ENCODE assay signal across 1 cellular context in the genomic region with DNA sequence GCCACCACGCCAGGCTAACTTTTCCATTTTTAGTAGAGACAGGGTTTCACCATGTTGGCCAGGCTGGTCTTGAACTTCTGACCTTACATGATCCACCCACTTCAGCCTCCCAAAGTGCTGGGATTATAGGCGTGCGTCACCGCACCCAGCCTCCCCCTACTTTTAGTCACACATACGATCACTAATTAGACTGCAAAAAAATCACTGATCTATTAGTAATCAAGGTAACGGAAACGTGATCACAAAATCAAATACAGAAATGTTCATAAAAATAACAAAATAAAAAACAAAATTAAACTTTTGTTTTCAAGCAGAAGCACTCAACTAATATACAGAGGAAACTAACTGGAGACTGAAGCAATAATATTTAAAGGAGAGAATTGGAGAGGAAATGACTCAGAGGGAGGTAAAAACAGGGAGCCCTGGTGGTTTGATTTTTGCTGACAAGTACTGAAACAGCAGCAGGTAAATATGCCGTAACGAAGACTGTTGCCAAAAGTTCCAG.
TF ChIP-seq lines count a peak whose summit lies in the region.

No MANE protein-coding gene starts in this region.

TF ChIP-seq in K562, 482 proteins besides CTCF, POLR2A, EP300 and RAD21 (continued from another document and continues in another):
- TF ChIP-seq, protein P1, sequence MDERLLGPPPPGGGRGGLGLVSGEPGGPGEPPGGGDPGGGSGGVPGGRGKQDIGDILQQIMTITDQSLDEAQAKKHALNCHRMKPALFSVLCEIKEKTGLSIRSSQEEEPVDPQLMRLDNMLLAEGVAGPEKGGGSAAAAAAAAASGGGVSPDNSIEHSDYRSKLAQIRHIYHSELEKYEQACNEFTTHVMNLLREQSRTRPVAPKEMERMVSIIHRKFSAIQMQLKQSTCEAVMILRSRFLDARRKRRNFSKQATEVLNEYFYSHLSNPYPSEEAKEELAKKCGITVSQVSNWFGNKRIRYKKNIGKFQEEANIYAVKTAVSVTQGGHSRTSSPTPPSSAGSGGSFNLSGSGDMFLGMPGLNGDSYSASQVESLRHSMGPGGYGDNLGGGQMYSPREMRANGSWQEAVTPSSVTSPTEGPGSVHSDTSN (CRISPR knock-in tag; IDR thresholded peaks at IDR 0.05; ENCODE audit: low read depth), result no peak
- TF ChIP-seq, protein P1 (tag; conservative IDR thresholded peaks at IDR 0.05; ENCODE audit: low read depth), result no peak
- TF ChIP-seq, protein P2, sequence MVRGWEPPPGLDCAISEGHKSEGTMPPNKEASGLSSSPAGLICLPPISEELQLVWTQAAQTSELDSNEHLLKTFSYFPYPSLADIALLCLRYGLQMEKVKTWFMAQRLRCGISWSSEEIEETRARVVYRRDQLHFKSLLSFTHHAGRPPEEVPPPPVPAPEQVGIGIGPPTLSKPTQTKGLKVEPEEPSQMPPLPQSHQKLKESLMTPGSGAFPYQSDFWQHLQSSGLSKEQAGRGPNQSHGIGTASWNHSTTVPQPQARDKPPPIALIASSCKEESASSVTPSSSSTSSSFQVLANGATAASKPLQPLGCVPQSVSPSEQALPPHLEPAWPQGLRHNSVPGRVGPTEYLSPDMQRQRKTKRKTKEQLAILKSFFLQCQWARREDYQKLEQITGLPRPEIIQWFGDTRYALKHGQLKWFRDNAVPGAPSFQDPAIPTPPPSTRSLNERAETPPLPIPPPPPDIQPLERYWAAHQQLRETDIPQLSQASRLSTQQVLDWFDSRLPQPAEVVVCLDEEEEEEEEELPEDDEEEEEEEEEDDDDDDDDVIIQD (CRISPR knock-in tag; IDR thresholded peaks at IDR 0.05), result no peak
- no peak for TF ChIP-seq PYGO2 (tag; IDR thresholded peaks at IDR 0.05)
- TF ChIP-seq, protein P3, sequence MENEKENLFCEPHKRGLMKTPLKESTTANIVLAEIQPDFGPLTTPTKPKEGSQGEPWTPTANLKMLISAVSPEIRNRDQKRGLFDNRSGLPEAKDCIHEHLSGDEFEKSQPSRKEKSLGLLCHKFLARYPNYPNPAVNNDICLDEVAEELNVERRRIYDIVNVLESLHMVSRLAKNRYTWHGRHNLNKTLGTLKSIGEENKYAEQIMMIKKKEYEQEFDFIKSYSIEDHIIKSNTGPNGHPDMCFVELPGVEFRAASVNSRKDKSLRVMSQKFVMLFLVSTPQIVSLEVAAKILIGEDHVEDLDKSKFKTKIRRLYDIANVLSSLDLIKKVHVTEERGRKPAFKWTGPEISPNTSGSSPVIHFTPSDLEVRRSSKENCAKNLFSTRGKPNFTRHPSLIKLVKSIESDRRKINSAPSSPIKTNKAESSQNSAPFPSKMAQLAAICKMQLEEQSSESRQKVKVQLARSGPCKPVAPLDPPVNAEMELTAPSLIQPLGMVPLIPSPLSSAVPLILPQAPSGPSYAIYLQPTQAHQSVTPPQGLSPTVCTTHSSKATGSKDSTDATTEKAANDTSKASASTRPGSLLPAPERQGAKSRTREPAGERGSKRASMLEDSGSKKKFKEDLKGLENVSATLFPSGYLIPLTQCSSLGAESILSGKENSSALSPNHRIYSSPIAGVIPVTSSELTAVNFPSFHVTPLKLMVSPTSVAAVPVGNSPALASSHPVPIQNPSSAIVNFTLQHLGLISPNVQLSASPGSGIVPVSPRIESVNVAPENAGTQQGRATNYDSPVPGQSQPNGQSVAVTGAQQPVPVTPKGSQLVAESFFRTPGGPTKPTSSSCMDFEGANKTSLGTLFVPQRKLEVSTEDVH (IDR thresholded peaks at IDR 0.05; ENCODE audit: low read depth, partially characterized antibody), result no peak
- no peak for TF ChIP-seq ZNF12 (CRISPR knock-in tag; IDR thresholded peaks at IDR 0.05)
- TF ChIP-seq, protein P4, sequence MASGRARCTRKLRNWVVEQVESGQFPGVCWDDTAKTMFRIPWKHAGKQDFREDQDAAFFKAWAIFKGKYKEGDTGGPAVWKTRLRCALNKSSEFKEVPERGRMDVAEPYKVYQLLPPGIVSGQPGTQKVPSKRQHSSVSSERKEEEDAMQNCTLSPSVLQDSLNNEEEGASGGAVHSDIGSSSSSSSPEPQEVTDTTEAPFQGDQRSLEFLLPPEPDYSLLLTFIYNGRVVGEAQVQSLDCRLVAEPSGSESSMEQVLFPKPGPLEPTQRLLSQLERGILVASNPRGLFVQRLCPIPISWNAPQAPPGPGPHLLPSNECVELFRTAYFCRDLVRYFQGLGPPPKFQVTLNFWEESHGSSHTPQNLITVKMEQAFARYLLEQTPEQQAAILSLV (tag; IDR thresholded peaks at IDR 0.05), result no peak
- no peak for TF ChIP-seq MYNN (IDR thresholded peaks at IDR 0.05)
- no peak for TF ChIP-seq MYNN (CRISPR knock-in tag; IDR thresholded peaks at IDR 0.05)
- TF ChIP-seq, protein P5, sequence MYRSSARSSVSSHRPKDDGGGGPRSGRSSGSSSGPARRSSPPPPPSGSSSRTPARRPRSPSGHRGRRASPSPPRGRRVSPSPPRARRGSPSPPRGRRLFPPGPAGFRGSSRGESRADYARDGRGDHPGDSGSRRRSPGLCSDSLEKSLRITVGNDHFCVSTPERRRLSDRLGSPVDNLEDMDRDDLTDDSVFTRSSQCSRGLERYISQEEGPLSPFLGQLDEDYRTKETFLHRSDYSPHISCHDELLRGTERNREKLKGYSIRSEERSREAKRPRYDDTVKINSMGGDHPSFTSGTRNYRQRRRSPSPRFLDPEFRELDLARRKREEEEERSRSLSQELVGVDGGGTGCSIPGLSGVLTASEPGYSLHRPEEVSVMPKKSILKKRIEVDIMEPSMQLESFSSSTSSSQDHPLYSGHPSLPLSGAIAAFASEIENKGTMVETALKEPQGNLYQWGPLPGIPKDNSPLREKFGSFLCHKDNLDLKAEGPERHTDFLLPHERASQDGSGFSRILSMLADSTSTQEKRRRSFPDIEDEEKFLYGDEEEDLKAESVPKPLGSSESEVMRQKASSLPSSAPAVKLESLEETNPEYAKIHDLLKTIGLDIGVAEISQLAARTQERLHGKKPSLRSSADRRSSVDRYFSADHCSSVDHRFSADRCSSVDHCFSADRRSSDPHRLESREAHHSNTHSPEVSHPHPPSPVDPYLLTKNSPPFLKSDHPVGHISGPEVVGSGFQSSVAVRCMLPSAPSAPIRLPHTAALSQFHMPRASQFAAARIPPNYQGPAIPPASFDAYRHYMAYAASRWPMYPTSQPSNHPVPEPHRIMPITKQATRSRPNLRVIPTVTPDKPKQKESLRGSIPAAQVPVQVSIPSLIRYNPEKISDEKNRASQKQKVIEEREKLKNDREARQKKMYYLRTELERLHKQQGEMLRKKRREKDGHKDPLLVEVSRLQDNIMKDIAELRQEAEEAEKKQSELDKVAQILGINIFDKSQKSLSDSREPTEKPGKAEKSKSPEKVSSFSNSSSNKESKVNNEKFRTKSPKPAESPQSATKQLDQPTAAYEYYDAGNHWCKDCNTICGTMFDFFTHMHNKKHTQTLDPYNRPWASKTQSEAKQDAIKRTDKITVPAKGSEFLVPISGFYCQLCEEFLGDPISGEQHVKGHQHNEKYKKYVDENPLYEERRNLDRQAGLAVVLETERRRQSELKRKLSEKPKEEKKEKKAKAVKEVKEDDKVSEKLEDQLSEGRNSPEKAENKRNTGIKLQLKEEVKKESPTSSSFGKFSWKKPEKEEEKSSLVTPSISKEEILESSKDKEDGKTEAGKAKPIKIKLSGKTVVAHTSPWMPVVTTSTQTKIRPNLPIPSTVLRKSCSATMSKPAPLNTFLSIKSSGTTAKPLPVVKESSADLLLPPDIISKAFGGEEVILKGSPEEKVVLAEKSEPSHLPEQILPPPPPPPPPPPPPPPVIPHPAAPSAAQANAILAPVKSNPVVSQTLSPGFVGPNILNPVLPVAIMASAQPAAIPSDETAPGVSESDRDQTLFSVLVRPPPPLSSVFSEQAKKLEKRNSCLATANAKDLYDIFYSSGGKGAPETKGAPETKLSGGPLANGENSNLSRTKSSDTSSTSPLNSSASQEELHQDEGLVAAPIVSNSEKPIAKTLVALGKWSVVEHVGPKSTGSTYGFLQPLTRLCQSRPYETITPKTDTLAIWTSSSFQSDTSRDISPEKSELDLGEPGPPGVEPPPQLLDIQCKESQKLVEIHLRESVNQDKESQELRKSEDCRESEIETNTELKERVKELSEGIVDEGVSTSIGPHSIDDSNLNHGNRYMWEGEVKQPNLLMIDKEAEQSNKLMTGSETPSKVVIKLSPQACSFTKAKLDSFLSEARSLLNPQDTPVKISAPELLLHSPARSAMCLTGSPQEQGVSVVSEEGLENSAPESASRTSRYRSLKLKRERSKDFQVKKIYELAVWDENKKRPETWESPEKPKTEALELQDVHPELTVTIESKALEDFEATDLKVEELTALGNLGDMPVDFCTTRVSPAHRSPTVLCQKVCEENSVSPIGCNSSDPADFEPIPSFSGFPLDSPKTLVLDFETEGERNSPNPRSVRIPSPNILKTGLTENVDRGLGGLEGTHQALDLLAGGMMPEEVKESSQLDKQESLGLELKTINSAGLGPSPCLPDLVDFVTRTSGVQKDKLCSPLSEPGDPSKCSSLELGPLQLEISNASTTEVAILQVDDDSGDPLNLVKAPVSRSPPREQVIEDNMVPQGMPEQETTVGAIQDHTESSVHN (IDR thresholded peaks at IDR 0.05; ENCODE audit: borderline replicate concordance in 1 of 2, low read depth in 1 of 2), result 0 out of 4 replicates have a peak, but pooled peaks of 1 of the 2 experiments have one; percentile 21
- TF ChIP-seq, protein P6, sequence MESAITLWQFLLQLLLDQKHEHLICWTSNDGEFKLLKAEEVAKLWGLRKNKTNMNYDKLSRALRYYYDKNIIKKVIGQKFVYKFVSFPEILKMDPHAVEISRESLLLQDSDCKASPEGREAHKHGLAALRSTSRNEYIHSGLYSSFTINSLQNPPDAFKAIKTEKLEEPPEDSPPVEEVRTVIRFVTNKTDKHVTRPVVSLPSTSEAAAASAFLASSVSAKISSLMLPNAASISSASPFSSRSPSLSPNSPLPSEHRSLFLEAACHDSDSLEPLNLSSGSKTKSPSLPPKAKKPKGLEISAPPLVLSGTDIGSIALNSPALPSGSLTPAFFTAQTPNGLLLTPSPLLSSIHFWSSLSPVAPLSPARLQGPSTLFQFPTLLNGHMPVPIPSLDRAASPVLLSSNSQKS (CRISPR knock-in tag; IDR thresholded peaks at IDR 0.05), result no peak
- TF ChIP-seq KDM5B (IDR thresholded peaks at IDR 0.05; ENCODE audit: insufficient replicate concordance, low read depth, low read length), result no peak
- TF ChIP-seq ZNF717 (CRISPR knock-in tag; IDR thresholded peaks at IDR 0.05), result no peak
- no peak for TF ChIP-seq ZNF707 (CRISPR knock-in tag; conservative IDR thresholded peaks at IDR 0.05)
- TF ChIP-seq, protein P7, sequence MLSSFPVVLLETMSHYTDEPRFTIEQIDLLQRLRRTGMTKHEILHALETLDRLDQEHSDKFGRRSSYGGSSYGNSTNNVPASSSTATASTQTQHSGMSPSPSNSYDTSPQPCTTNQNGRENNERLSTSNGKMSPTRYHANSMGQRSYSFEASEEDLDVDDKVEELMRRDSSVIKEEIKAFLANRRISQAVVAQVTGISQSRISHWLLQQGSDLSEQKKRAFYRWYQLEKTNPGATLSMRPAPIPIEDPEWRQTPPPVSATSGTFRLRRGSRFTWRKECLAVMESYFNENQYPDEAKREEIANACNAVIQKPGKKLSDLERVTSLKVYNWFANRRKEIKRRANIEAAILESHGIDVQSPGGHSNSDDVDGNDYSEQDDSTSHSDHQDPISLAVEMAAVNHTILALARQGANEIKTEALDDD (IDR thresholded peaks at IDR 0.05), result peak; percentile 61
- no peak for TF ChIP-seq XRCC5 (IDR thresholded peaks at IDR 0.05; ENCODE audit: low read depth, low read length)
- no peak for TF ChIP-seq CBFA2T2 (conservative IDR thresholded peaks at IDR 0.05)
- TF ChIP-seq, protein P8, sequence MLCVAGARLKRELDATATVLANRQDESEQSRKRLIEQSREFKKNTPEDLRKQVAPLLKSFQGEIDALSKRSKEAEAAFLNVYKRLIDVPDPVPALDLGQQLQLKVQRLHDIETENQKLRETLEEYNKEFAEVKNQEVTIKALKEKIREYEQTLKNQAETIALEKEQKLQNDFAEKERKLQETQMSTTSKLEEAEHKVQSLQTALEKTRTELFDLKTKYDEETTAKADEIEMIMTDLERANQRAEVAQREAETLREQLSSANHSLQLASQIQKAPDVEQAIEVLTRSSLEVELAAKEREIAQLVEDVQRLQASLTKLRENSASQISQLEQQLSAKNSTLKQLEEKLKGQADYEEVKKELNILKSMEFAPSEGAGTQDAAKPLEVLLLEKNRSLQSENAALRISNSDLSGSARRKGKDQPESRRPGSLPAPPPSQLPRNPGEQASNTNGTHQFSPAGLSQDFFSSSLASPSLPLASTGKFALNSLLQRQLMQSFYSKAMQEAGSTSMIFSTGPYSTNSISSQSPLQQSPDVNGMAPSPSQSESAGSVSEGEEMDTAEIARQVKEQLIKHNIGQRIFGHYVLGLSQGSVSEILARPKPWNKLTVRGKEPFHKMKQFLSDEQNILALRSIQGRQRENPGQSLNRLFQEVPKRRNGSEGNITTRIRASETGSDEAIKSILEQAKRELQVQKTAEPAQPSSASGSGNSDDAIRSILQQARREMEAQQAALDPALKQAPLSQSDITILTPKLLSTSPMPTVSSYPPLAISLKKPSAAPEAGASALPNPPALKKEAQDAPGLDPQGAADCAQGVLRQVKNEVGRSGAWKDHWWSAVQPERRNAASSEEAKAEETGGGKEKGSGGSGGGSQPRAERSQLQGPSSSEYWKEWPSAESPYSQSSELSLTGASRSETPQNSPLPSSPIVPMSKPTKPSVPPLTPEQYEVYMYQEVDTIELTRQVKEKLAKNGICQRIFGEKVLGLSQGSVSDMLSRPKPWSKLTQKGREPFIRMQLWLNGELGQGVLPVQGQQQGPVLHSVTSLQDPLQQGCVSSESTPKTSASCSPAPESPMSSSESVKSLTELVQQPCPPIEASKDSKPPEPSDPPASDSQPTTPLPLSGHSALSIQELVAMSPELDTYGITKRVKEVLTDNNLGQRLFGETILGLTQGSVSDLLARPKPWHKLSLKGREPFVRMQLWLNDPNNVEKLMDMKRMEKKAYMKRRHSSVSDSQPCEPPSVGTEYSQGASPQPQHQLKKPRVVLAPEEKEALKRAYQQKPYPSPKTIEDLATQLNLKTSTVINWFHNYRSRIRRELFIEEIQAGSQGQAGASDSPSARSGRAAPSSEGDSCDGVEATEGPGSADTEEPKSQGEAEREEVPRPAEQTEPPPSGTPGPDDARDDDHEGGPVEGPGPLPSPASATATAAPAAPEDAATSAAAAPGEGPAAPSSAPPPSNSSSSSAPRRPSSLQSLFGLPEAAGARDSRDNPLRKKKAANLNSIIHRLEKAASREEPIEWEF (CRISPR knock-in tag; IDR thresholded peaks at IDR 0.05), result no peak
- TF ChIP-seq CBFA2T3 (IDR thresholded peaks at IDR 0.05), result peak; percentile 38; the same call in 1 of the 2 replicates
- 0 out of 2 replicates have a peak, but pooled peaks have one; percentile 21 for TF ChIP-seq LEF1 (IDR thresholded peaks at IDR 0.05)
- TF ChIP-seq ZNF384 (IDR thresholded peaks at IDR 0.05; ENCODE audit: low read depth, low read length), result no peak
- peak; percentile 77 for TF ChIP-seq ARID1B (IDR thresholded peaks at IDR 0.05)
- no peak for TF ChIP-seq LARP7 (IDR thresholded peaks at IDR 0.05)
- TF ChIP-seq NCOA2 (IDR thresholded peaks at IDR 0.05; ENCODE audit: partially characterized antibody in 2 of 2), result peak in 1 of 2 experiments; percentile 23
- TF ChIP-seq HIVEP1 (CRISPR knock-in tag; IDR thresholded peaks at IDR 0.05), result no peak
